ENCODE assay signal across 14 cellular contexts in genomic region chr3:43689166-43689565, GRCh38. TPM values are rescaled to one million over a fixed set of nuclear protein-coding genes. Genes with fewer than 3 reads are reported as not detected.
DNase-seq lines count a peak whose midpoint lies in the region; ATAC-seq and TF ChIP-seq lines count a peak whose summit lies in the region.
"Had no signal": no experiment of that assay in that cellular context is flagged by ENCODE, and none has a peak within 500 bp of the region (broad histone marks: within the 10 kb centered on the region; RNA-seq: fewer than 3 reads in every experiment).

No MANE protein-coding gene starts in this region.

- H3K27me3 Mint-ChIP-seq in CD4-positive, CD25-positive, alpha-beta regulatory T cell = peaks cover 10% of the 10 kb centered on the region
- H3K27me3 Mint-ChIP-seq in IgD-negative memory B cell (no peaks in the 10 kb centered on the region), endodermal cell (ENCODE audit: insufficient read depth) (peaks cover 2% of the 10 kb centered on the region), nephron (ENCODE audit: low read depth) (peaks cover 15% of the 10 kb centered on the region)

- H3K4me3 Mint-ChIP-seq in CD4-positive, CD25-positive, alpha-beta regulatory T cell = peak overlapping the region; percentile 92 to 97 (median 96)
- H3K4me3 Mint-ChIP-seq in IgD-negative memory B cell (peak overlapping the region in 1 of 4 donors; percentile 88), endodermal cell (peak overlapping the region; percentile 85), nephron (peak overlapping the region; percentile 90 to 98 (median 96))

- H3K9me3 Mint-ChIP-seq in CD4-positive, CD25-positive, alpha-beta regulatory T cell = peaks cover 0 to 3% (median 0%) of the 10 kb centered on the region in 7 donors
- no peaks in the 10 kb centered on the region for H3K9me3 Mint-ChIP-seq in IgD-negative memory B cell
- H3K9me3 Mint-ChIP-seq in endodermal cell = peaks cover under 1% of the 10 kb centered on the region
- H3K9me3 Mint-ChIP-seq in nephron = no peaks in the 10 kb centered on the region
- H3K9me3 Mint-ChIP-seq: activated naive CD4-positive, alpha-beta T cell treated with anti-CD3 and anti-CD28 coated beads, Interleukin-2, amount 10 ng/mL, durations not matched to agents 7 days and 5 days had no signal

- no peaks in the 10 kb centered on the region for H3K27me3 ChIP-seq in CD4-positive, CD25-positive, alpha-beta regulatory T cell (ENCODE audit: control insufficient read depth, insufficient read depth, low read length)
- no peaks in the 10 kb centered on the region for H3K27me3 ChIP-seq in endodermal cell (ENCODE audit: control insufficient read depth, insufficient read depth, low read length, poor library complexity, severe bottlenecking)

- H3K9me3 ChIP-seq in CD4-positive, CD25-positive, alpha-beta regulatory T cell (ENCODE audit: control insufficient read depth in 2 of 2, low read length in 2 of 2) = no peaks in the 10 kb centered on the region
- H3K9me3 ChIP-seq in endodermal cell (ENCODE audit: control insufficient read depth, low read length) = no peaks in the 10 kb centered on the region

- no peaks in the 10 kb centered on the region for H3K36me3 Mint-ChIP-seq in CD4-positive, CD25-positive, alpha-beta regulatory T cell
- H3K36me3 Mint-ChIP-seq in IgD-negative memory B cell (no peaks in the 10 kb centered on the region), endodermal cell (ENCODE audit: low read depth) (peaks cover 10% of the 10 kb centered on the region), nephron (ENCODE audit: low read depth) (no peaks in the 10 kb centered on the region)

- no peak for DNase-seq in CD4-positive, CD25-positive, alpha-beta regulatory T cell
- DNase-seq in endodermal cell = no peak
- DNase-seq in KBM-7 = no peak
- DNase-seq in NCI-H1092 treated with DMSO at 0.1 percent for 48 hours (lab: John Stamatoyannopoulos, UW) = no peak
- DNase-seq in NCI-H2227 (lab: John Stamatoyannopoulos, UW; ENCODE audit: unreplicated experiment) = no peak
- DNase-seq in D341Med (ENCODE audit: low spot score) = no peak
- DNase-seq: activated naive CD4-positive, alpha-beta T cell treated with anti-CD3 and anti-CD28 coated beads, Interleukin-2, amount 10 ng/mL, durations not matched to agents 7 days and 5 days; left ventricle myocardium superior; retina; SHP77; stimulated activated naive CD8-positive, alpha-beta T cell treated with anti-CD3 and anti-CD28 coated beads, Interleukin-15, Interleukin-2, amounts not matched to agents 100 U/mL and 50 U/mL, for 24 hours; T-helper 9 cell had no signal

- ATAC-seq in CD4-positive, CD25-positive, alpha-beta regulatory T cell (ENCODE audit: low read depth in 2 of 2) = no peak
- ATAC-seq: left ventricle myocardium superior; stimulated activated naive CD8-positive, alpha-beta T cell treated with anti-CD3 and anti-CD28 coated beads, Interleukin-15, Interleukin-2, amounts not matched to agents 100 U/mL and 50 U/mL, for 24 hours had no signal

- no peak overlapping the region for H3K4me3 ChIP-seq in CD4-positive, CD25-positive, alpha-beta regulatory T cell (ENCODE audit: low read depth, low read length)
- H3K4me3 ChIP-seq in endodermal cell (ENCODE audit: low read length) = peak overlapping the region; percentile 87

- H3K36me3 ChIP-seq in CD4-positive, CD25-positive, alpha-beta regulatory T cell (ENCODE audit: control insufficient read depth, insufficient read depth, low read length) = no peaks in the 10 kb centered on the region
- H3K36me3 ChIP-seq in endodermal cell (ENCODE audit: control insufficient read depth, insufficient read depth, low read length) = no peaks in the 10 kb centered on the region

- H3K4me1 ChIP-seq in CD4-positive, CD25-positive, alpha-beta regulatory T cell (ENCODE audit: control insufficient read depth, insufficient read depth, low read length, poor library complexity, severe bottlenecking) = peaks cover 29% of the 10 kb centered on the region
- peaks cover 11% of the 10 kb centered on the region for H3K4me1 ChIP-seq in endodermal cell (ENCODE audit: control insufficient read depth, insufficient read depth, low read length)

- TF ChIP-seq CTCF in endodermal cell (conservative IDR thresholded peaks at IDR 0.05) (no peak), nephron (IDR thresholded peaks at IDR 0.05; ENCODE audit: unreplicated experiment in 3 of 3) (no peak)

- H3K9ac ChIP-seq in endodermal cell (ENCODE audit: extremely low read depth, low read length, poor library complexity, severe bottlenecking) = no peak overlapping the region

- no peak overlapping the region for H3K27ac ChIP-seq in CD4-positive, CD25-positive, alpha-beta regulatory T cell (ENCODE audit: insufficient read depth, low read length, poor library complexity, severe bottlenecking)
- H3K27ac ChIP-seq in endodermal cell (ENCODE audit: low read depth, low read length) = no peak overlapping the region

- WGBS in endodermal cell (ENCODE audit: insufficient coverage in 1 of 2, insufficient read length in 1 of 2), 2 experiments = 70 to 86% methylated on average over 1 to 2 of the region's 2 CpGs

- H3K4me1 Mint-ChIP-seq in CD4-positive, CD25-positive, alpha-beta regulatory T cell = peaks cover 8 to 46% (median 31%) of the 10 kb centered on the region in 4 donors
- H3K4me1 Mint-ChIP-seq in IgD-negative memory B cell = peaks cover 13 to 26% (median 19%) of the 10 kb centered on the region in 3 donors
- peaks cover 31% of the 10 kb centered on the region for H3K4me1 Mint-ChIP-seq in endodermal cell
- peaks cover 20% of the 10 kb centered on the region for H3K4me1 Mint-ChIP-seq in nephron

- in situ Hi-C loops in KBM-7 (cut with MboI; ENCODE audit: low pct_unique_long_range_greater_than_20kb, low sequenced_read_pairs) = no loop called here

- H3K27ac Mint-ChIP-seq in CD4-positive, CD25-positive, alpha-beta regulatory T cell = peak overlapping the region in 1 of 3 donors; percentile 96
- H3K27ac Mint-ChIP-seq in IgD-negative memory B cell (peak overlapping the region in 2 of 3 donors; percentile 0 to 89), endodermal cell (no peak overlapping the region), nephron (peak overlapping the region; percentile 61 to 94 (median 90))
- H3K27ac Mint-ChIP-seq: activated naive CD4-positive, alpha-beta T cell treated with anti-CD3 and anti-CD28 coated beads, Interleukin-2, amount 10 ng/mL, durations not matched to agents 7 days and 5 days had no signal

RNA-seq across cellular contexts. Expression of gene ABHD5, which starts 1.6 kb away (rescaled TPM):
- 16.5 TPM for total RNA-seq in CD4-positive, CD25-positive, alpha-beta regulatory T cell
- 10 to 100 TPM; 10.2 to 22.8 (median 13.6) TPM for polyA plus RNA-seq in CD4-positive, CD25-positive, alpha-beta regulatory T cell
- 7.4 TPM for polyA plus RNA-seq in IgD-negative memory B cell
- total RNA-seq in endodermal cell = 10 to 100 TPM; 20.5 to 24.1 TPM
- polyA plus RNA-seq in endodermal cell (2013, experiment 1 of 2) = 14.1 TPM
- polyA plus RNA-seq in endodermal cell (2013, experiment 2 of 2) = 12.9 TPM
